13 cellular contexts compared by ENCODE assay signal in the genomic region with DNA sequence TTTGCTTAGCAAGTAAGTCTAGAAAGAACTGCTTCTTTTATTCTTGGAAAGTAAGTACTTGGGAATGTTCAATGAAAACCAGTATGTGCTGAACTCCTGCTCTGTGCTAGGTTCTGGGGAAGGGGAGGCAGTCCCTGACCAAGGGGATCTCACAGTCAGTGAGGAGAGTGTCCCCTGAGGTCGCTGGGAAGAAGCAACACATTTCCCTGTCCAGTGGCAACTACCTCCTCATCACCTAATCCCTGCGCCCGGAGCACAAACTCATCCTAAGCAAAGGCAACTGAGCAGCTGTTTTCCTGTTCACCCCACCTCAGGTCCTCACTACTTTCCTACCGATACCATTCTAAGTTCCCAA.
DNase-seq lines count a peak whose midpoint lies in the region; ATAC-seq and TF ChIP-seq lines count a peak whose summit lies in the region.
"Had no signal": no experiment of that assay in that cellular context is flagged by ENCODE, and none has a peak within 500 bp of the region (broad histone marks: within the 10 kb centered on the region; RNA-seq: fewer than 3 reads in every experiment).

No MANE protein-coding gene starts in this region.

- H3K27me3 ChIP-seq in mammary epithelial cell (ENCODE audit: insufficient read depth, low read length) (no peaks in the 10 kb centered on the region), right cardiac atrium (ENCODE audit: control insufficient read depth, insufficient read depth) (no peaks in the 10 kb centered on the region), psoas muscle (ENCODE audit: insufficient read depth in 3 of 3, low read length in 2 of 3) (no peaks in the 10 kb centered on the region), uterus (no peaks in the 10 kb centered on the region)

- dilution Hi-C loops in mammary epithelial cell (cut with HindIII; ENCODE audit: low sequenced_read_pairs) = no loop called here

- peaks cover 4% of the 10 kb centered on the region for H3K4me1 Mint-ChIP-seq in MCF 10A (ENCODE audit: insufficient read depth, unreplicated experiment)
- H3K4me1 Mint-ChIP-seq in activated T-helper 2 cell treated with anti-CD3 and anti-CD28 coated beads, Interferon-gamma antibody, Interleukin-2, Interleukin-4, amounts not matched to agents 10 μg/mL and 5 μg/mL and 100 μg/mL, durations not matched to agents 14 hours and 24 hours and 36 hours (ENCODE audit: low read depth) = peaks cover 1% of the 10 kb centered on the region
- H3K4me1 Mint-ChIP-seq: activated CD4-positive, alpha-beta memory T cell treated with anti-CD3 and anti-CD28 coated beads, Interleukin-2, amount 10 ng/mL, durations not matched to agents 7 days and 5 days had no signal

- H3K36me3 Mint-ChIP-seq in MCF 10A (ENCODE audit: insufficient read depth, unreplicated experiment) = peaks cover 5% of the 10 kb centered on the region
- no peaks in the 10 kb centered on the region for H3K36me3 Mint-ChIP-seq in activated T-helper 2 cell treated with anti-CD3 and anti-CD28 coated beads, Interferon-gamma antibody, Interleukin-2, Interleukin-4, amounts not matched to agents 10 μg/mL and 5 μg/mL and 100 μg/mL, durations not matched to agents 14 hours and 24 hours and 36 hours (ENCODE audit: low read depth)
- H3K36me3 Mint-ChIP-seq: stimulated activated naive B cell treated with anti-CD40 and anti-IgM and Interleukin-4, amounts not matched to agents 10 μg/mL and 1 μg/mL and 100 μg/mL, for 72 hours had no signal

- H3K27ac Mint-ChIP-seq in MCF 10A (ENCODE audit: low read depth, unreplicated experiment) = peak overlapping the region; percentile 55
- no peak overlapping the region for H3K27ac Mint-ChIP-seq in activated T-helper 2 cell treated with anti-CD3 and anti-CD28 coated beads, Interferon-gamma antibody, Interleukin-2, Interleukin-4, amounts not matched to agents 10 μg/mL and 5 μg/mL and 100 μg/mL, durations not matched to agents 14 hours and 24 hours and 36 hours
- H3K27ac Mint-ChIP-seq: activated CD4-positive, alpha-beta memory T cell treated with anti-CD3 and anti-CD28 coated beads, Interleukin-2, amount 10 ng/mL, durations not matched to agents 7 days and 5 days; stimulated activated naive B cell treated with anti-CD40 and anti-IgM and Interleukin-4, amounts not matched to agents 10 μg/mL and 1 μg/mL and 100 μg/mL, for 72 hours had no signal

- no peak overlapping the region for H3K4me3 Mint-ChIP-seq in MCF 10A (ENCODE audit: unreplicated experiment)
- no peak overlapping the region for H3K4me3 Mint-ChIP-seq in activated T-helper 2 cell treated with anti-CD3 and anti-CD28 coated beads, Interferon-gamma antibody, Interleukin-2, Interleukin-4, amounts not matched to agents 10 μg/mL and 5 μg/mL and 100 μg/mL, durations not matched to agents 14 hours and 24 hours and 36 hours (ENCODE audit: low read depth)
- H3K4me3 Mint-ChIP-seq: activated CD4-positive, alpha-beta memory T cell treated with anti-CD3 and anti-CD28 coated beads, Interleukin-2, amount 10 ng/mL, durations not matched to agents 7 days and 5 days; stimulated activated naive B cell treated with anti-CD40 and anti-IgM and Interleukin-4, amounts not matched to agents 10 μg/mL and 1 μg/mL and 100 μg/mL, for 72 hours had no signal

- H3K4me3 ChIP-seq in mammary epithelial cell (replicated peaks in 1 of 3; ENCODE audit: insufficient read depth in 1 of 3, low read depth in 2 of 3, low read length in 3 of 3) (no peak overlapping the region), right cardiac atrium (ENCODE audit: low read length) (no peak overlapping the region), psoas muscle (no peak overlapping the region), uterus (no peak overlapping the region)
- H3K4me3 ChIP-seq: SK-N-MC had no signal

- ATAC-seq in right cardiac atrium (peak in 1 of 2 donors; percentile 55), psoas muscle (peak in 1 of 4 donors; percentile 37), GM18505 (IDR thresholded peaks at IDR 0.05; ENCODE audit: unreplicated experiment) (no peak)

- POLR2A ChIA-PET in MCF 10A (lab: Yijun Ruan, JAX) = interaction anchor here (0.6 to 2.3 kb wide), 8 partner anchors 10 to 239 kb away, joined by 3 to 12 read pairs (median 3); partner anchors contain the start of gene RALGPS2

- no peaks in the 10 kb centered on the region for H3K27me3 Mint-ChIP-seq in MCF 10A (ENCODE audit: insufficient read depth, unreplicated experiment)
- H3K27me3 Mint-ChIP-seq in activated T-helper 2 cell treated with anti-CD3 and anti-CD28 coated beads, Interferon-gamma antibody, Interleukin-2, Interleukin-4, amounts not matched to agents 10 μg/mL and 5 μg/mL and 100 μg/mL, durations not matched to agents 14 hours and 24 hours and 36 hours (ENCODE audit: low read depth) = peaks cover 3% of the 10 kb centered on the region
- H3K27me3 Mint-ChIP-seq: activated CD4-positive, alpha-beta memory T cell treated with anti-CD3 and anti-CD28 coated beads, Interleukin-2, amount 10 ng/mL, durations not matched to agents 7 days and 5 days; stimulated activated naive B cell treated with anti-CD40 and anti-IgM and Interleukin-4, amounts not matched to agents 10 μg/mL and 1 μg/mL and 100 μg/mL, for 72 hours had no signal

- TF ChIP-seq CTCF in MCF 10A (IDR thresholded peaks at IDR 0.05; ENCODE audit: unreplicated experiment) (no peak), mammary epithelial cell (conservative IDR thresholded peaks at IDR 0.05 in 1 of 2, IDR thresholded peaks at IDR 0.05 in 1 of 2; ENCODE audit: extremely low read depth in 1 of 2, insufficient read depth in 1 of 2, low read depth in 1 of 2, low read length in 2 of 2) (no peak), psoas muscle (IDR thresholded peaks at IDR 0.05) (no peak), uterus (IDR thresholded peaks at IDR 0.05) (no peak)

- no peaks in the 10 kb centered on the region for H3K79me2 ChIP-seq in mammary epithelial cell (ENCODE audit: insufficient read depth, low read length)

- intact Hi-C loops in MCF 10A (cut with micrococcal nuclease) (no loop called here), mammary epithelial cell (cut with micrococcal nuclease) (no loop called here), right cardiac atrium (cut with DNase I) (no loop called here), psoas muscle (cut with DNase I) (no loop called here), uterus (cut with DNase I; ENCODE audit: low total_unique reads) (no loop called here)
- intact Hi-C loops in activated T-helper 2 cell treated with anti-CD3 and anti-CD28 coated beads, Interferon-gamma antibody, Interleukin-2, Interleukin-4, amounts not matched to agents 10 μg/mL and 5 μg/mL and 100 μg/mL, durations not matched to agents 14 hours and 24 hours and 36 hours (cut with micrococcal nuclease) = no loop called here

- DNase-seq in MCF 10A (ENCODE audit: unreplicated experiment) (no peak), mammary epithelial cell (no peak), right cardiac atrium (no peak), psoas muscle (no peak), uterus (no peak), DMS153 (lab: John Stamatoyannopoulos, UW) (no peak)
- DNase-seq in activated T-helper 2 cell treated with anti-CD3 and anti-CD28 coated beads, Interferon-gamma antibody, Interleukin-2, Interleukin-4, amounts not matched to agents 10 μg/mL and 5 μg/mL and 100 μg/mL, durations not matched to agents 14 hours and 24 hours and 36 hours (ENCODE audit: low spot score) = no peak
- DNase-seq: activated CD4-positive, alpha-beta memory T cell treated with anti-CD3 and anti-CD28 coated beads, Interleukin-2, amount 10 ng/mL, durations not matched to agents 7 days and 5 days; amniotic stem cell; NCI-H524; stimulated activated naive B cell treated with anti-CD40 and anti-IgM and Interleukin-4, amounts not matched to agents 10 μg/mL and 1 μg/mL and 100 μg/mL, for 72 hours had no signal

- H3K9me3 Mint-ChIP-seq in MCF 10A (ENCODE audit: unreplicated experiment) = no peaks in the 10 kb centered on the region
- H3K9me3 Mint-ChIP-seq in activated T-helper 2 cell treated with anti-CD3 and anti-CD28 coated beads, Interferon-gamma antibody, Interleukin-2, Interleukin-4, amounts not matched to agents 10 μg/mL and 5 μg/mL and 100 μg/mL, durations not matched to agents 14 hours and 24 hours and 36 hours = no peaks in the 10 kb centered on the region
- H3K9me3 Mint-ChIP-seq: activated CD4-positive, alpha-beta memory T cell treated with anti-CD3 and anti-CD28 coated beads, Interleukin-2, amount 10 ng/mL, durations not matched to agents 7 days and 5 days; stimulated activated naive B cell treated with anti-CD40 and anti-IgM and Interleukin-4, amounts not matched to agents 10 μg/mL and 1 μg/mL and 100 μg/mL, for 72 hours had no signal

- TF ChIP-seq POLR2A in uterus (IDR thresholded peaks at IDR 0.05) (no peak), GM18505 (IDR thresholded peaks at IDR 0.05; ENCODE audit: borderline replicate concordance, extremely low read depth, insufficient read depth, insufficient read length) (no peak)

- CTCF ChIA-PET in MCF 10A (lab: Yijun Ruan, JAX) (interaction anchor here (0.7 to 2.7 kb wide), 3 partner anchors 21 to 70 kb away, joined by 3 to 16 read pairs (median 5); no protein-coding TSS in a partner anchor), mammary epithelial cell (lab: Charles Lee; ENCODE audit: low non-redundant PET) (no interaction called here)

- no peak overlapping the region for H2AFZ ChIP-seq in mammary epithelial cell (ENCODE audit: low read depth, low read length)

- in situ Hi-C loops in mammary epithelial cell (cut with MboI; ENCODE audit: low sequenced_read_pairs in 2 of 2) = no loop called here

- H3K27ac ChIP-seq in mammary epithelial cell (ENCODE audit: insufficient read depth, low read depth, low read length) (no peak overlapping the region), right cardiac atrium (ENCODE audit: low read length) (peak overlapping the region; percentile 100), psoas muscle (peak overlapping the region; percentile 16), uterus (peak overlapping the region; percentile 69 to 87)
- H3K27ac ChIP-seq: SK-N-MC had no signal

- BruUV-seq in MCF 10A (replicated peaks; lab: Mats Ljungman, UMichigan) (no TSS peak), mammary epithelial cell (replicated peaks; lab: Mats Ljungman, UMichigan) (no TSS peak)

- WGBS in mammary epithelial cell (ENCODE audit: low coverage, missing lambda C conversion rate) = 94% methylated on average over 4 of the region's 4 CpGs
- 71% methylated on average over 4 of the region's 4 CpGs for WGBS in right cardiac atrium
- WGBS in psoas muscle, 3 donors = 47 to 78% (median 56%) methylated on average over 4 of the region's 4 CpGs

- H3K4me2 ChIP-seq in mammary epithelial cell (ENCODE audit: insufficient read depth, low read depth, low read length) = no peak overlapping the region

- no peaks in the 10 kb centered on the region for H3K9me3 ChIP-seq in mammary epithelial cell (replicated peaks; ENCODE audit: insufficient read depth, low read length)
- H3K9me3 ChIP-seq in right cardiac atrium (ENCODE audit: control insufficient read depth, low read length) = no peaks in the 10 kb centered on the region
- no peaks in the 10 kb centered on the region for H3K9me3 ChIP-seq in psoas muscle
- H3K9me3 ChIP-seq in uterus = no peaks in the 10 kb centered on the region

- no peak overlapping the region for H3K9ac ChIP-seq in mammary epithelial cell (ENCODE audit: insufficient read depth, low read length)

- no peaks in the 10 kb centered on the region for H4K20me1 ChIP-seq in mammary epithelial cell (ENCODE audit: insufficient read depth, low read length)

- H3K36me3 ChIP-seq in mammary epithelial cell (ENCODE audit: insufficient read depth, low read length) = no peaks in the 10 kb centered on the region
- no peaks in the 10 kb centered on the region for H3K36me3 ChIP-seq in psoas muscle (ENCODE audit: insufficient read depth in 1 of 2, low read depth in 1 of 2)
- H3K36me3 ChIP-seq in uterus = no peaks in the 10 kb centered on the region

- H3K4me1 ChIP-seq in mammary epithelial cell (ENCODE audit: insufficient read depth, low read length) = no peaks in the 10 kb centered on the region
- H3K4me1 ChIP-seq in right cardiac atrium (ENCODE audit: control insufficient read depth, insufficient read depth, low read length) = peaks cover 20% of the 10 kb centered on the region
- peaks cover 7% of the 10 kb centered on the region for H3K4me1 ChIP-seq in psoas muscle
- peaks cover 0 to 12% of the 10 kb centered on the region in 2 donors for H3K4me1 ChIP-seq in uterus
